In the genomic region with DNA sequence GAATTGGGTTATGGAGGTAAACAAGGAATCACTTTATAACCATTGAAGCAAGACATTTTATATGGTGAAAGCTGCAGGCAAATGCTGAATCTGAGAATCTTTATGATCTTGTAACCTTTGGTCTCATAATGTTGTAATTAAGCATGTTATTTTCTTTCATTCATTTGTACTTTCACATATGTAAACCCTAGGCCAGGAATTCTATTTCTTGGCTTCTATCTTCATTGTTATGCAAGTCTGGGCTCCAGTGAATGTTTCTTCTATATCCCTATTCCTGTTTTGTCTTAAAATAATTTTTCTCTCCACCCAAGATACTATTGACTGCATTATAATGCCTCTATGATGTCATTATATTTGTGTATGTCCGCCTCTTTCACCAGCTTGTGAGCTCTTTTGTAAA, we compare ENCODE assay signal across 1 cellular context.
TF ChIP-seq lines count a peak whose summit lies in the region.

No MANE protein-coding gene starts in this region.

TF ChIP-seq in WTC11, 78 proteins besides CTCF, POLR2A, EP300 and RAD21 (continued from another document):
- TF ChIP-seq SMAD3 (CRISPR knock-in tag; IDR thresholded peaks at IDR 0.05; ENCODE audit: borderline replicate concordance) (no peak), SMAD4 (CRISPR knock-in tag; IDR thresholded peaks at IDR 0.05) (no peak), CDX4 (CRISPR knock-in tag; IDR thresholded peaks at IDR 0.05; ENCODE audit: borderline replicate concordance) (no peak), ZNF396 (CRISPR knock-in tag; IDR thresholded peaks at IDR 0.05; ENCODE audit: borderline replicate concordance) (no peak), E2F1 (CRISPR knock-in tag; IDR thresholded peaks at IDR 0.05) (no peak), ZNF425 (CRISPR knock-in tag; conservative IDR thresholded peaks at IDR 0.05) (no peak), USF2 (CRISPR knock-in tag; IDR thresholded peaks at IDR 0.05) (no peak), FOXK1 (CRISPR knock-in tag; IDR thresholded peaks at IDR 0.05) (no peak), ZNF317 (CRISPR knock-in tag; IDR thresholded peaks at IDR 0.05; ENCODE audit: borderline replicate concordance, low read depth) (no peak), TCF7 (CRISPR knock-in tag; IDR thresholded peaks at IDR 0.05; ENCODE audit: low read depth) (no peak), JAZF1 (CRISPR knock-in tag; IDR thresholded peaks at IDR 0.05) (no peak), JUN (CRISPR knock-in tag; IDR thresholded peaks at IDR 0.05) (no peak), ATF3 (CRISPR knock-in tag; conservative IDR thresholded peaks at IDR 0.05) (no peak)
- TF ChIP-seq, protein P1, sequence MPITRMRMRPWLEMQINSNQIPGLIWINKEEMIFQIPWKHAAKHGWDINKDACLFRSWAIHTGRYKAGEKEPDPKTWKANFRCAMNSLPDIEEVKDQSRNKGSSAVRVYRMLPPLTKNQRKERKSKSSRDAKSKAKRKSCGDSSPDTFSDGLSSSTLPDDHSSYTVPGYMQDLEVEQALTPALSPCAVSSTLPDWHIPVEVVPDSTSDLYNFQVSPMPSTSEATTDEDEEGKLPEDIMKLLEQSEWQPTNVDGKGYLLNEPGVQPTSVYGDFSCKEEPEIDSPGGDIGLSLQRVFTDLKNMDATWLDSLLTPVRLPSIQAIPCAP (CRISPR knock-in tag; IDR thresholded peaks at IDR 0.05) = no peak
- TF ChIP-seq, protein P2, sequence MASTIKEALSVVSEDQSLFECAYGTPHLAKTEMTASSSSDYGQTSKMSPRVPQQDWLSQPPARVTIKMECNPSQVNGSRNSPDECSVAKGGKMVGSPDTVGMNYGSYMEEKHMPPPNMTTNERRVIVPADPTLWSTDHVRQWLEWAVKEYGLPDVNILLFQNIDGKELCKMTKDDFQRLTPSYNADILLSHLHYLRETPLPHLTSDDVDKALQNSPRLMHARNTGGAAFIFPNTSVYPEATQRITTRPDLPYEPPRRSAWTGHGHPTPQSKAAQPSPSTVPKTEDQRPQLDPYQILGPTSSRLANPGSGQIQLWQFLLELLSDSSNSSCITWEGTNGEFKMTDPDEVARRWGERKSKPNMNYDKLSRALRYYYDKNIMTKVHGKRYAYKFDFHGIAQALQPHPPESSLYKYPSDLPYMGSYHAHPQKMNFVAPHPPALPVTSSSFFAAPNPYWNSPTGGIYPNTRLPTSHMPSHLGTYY (CRISPR knock-in tag; IDR thresholded peaks at IDR 0.05) = no peak
- TF ChIP-seq, protein P3, sequence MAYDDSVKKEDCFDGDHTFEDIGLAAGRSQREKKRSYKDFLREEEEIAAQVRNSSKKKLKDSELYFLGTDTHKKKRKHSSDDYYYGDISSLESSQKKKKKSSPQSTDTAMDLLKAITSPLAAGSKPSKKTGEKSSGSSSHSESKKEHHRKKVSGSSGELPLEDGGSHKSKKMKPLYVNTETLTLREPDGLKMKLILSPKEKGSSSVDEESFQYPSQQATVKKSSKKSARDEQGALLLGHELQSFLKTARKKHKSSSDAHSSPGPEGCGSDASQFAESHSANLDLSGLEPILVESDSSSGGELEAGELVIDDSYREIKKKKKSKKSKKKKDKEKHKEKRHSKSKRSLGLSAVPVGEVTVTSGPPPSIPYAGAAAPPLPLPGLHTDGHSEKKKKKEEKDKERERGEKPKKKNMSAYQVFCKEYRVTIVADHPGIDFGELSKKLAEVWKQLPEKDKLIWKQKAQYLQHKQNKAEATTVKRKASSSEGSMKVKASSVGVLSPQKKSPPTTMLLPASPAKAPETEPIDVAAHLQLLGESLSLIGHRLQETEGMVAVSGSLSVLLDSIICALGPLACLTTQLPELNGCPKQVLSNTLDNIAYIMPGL (CRISPR knock-in tag; IDR thresholded peaks at IDR 0.05) = no peak
